39 cellular contexts compared by ENCODE assay signal in genomic region chr4:35950442-35950841, GRCh38.
"Had no signal": no experiment of that assay in that cellular context is flagged by ENCODE, and none has a peak within 500 bp of the region (broad histone marks: within the 10 kb centered on the region; RNA-seq: fewer than 3 reads in every experiment).

No MANE protein-coding gene starts in this region.

- ATAC-seq: activated naive CD4-positive, alpha-beta T cell treated with anti-CD3 and anti-CD28 coated beads, Interleukin-2, amount 50 U/mL, for 72 hours; activated naive CD8-positive, alpha-beta T cell treated with anti-CD3 and anti-CD28 coated beads, Interleukin-2, amount 50 U/mL, for 24 hours; activated T-cell treated with anti-CD3 and anti-CD28 coated beads, Interleukin-2, amount 50 U/mL, for 4 hours; activated T-cell treated with anti-CD3 and anti-CD28 coated beads, Interleukin-2, amount 50 U/mL, for 72 hours; activated T-helper 17 cell treated with anti-CD3 and anti-CD28 coated beads, Interleukin-2, amount 50 U/mL, for 72 hours; body of pancreas had no signal

- H3K27ac ChIP-seq: adrenal gland, ascending aorta, body of pancreas, brain microvascular endothelial cell, breast epithelium, cardiac muscle cell had no signal

- H3K36me3 ChIP-seq: adrenal gland, ascending aorta, brain microvascular endothelial cell, breast epithelium, cardiac muscle cell had no signal

- H3K9me3 Mint-ChIP-seq: activated naive CD4-positive, alpha-beta T cell treated with anti-CD3 and anti-CD28 coated beads, Interleukin-2, amount 10 ng/mL, durations not matched to agents 7 days and 5 days; activated T-helper 2 cell treated with anti-CD3 and anti-CD28 coated beads, Interferon-gamma antibody, Interleukin-2, Interleukin-4, amounts not matched to agents 10 μg/mL and 5 μg/mL and 100 μg/mL, durations not matched to agents 14 hours and 24 hours and 36 hours had no signal

- H3K9me3 ChIP-seq: adrenal gland, ascending aorta, body of pancreas had no signal

- FAIRE-seq: astrocyte, bronchial epithelial cell had no signal

- H3K36me3 Mint-ChIP-seq: activated naive CD4-positive, alpha-beta T cell treated with anti-CD3 and anti-CD28 coated beads, Interleukin-2, amount 10 ng/mL, durations not matched to agents 7 days and 5 days; activated naive CD4-positive, alpha-beta T cell treated with anti-CD3 and anti-CD28 coated beads, Interleukin-2, amount 50 U/mL, for 24 hours; activated naive CD4-positive, alpha-beta T cell treated with anti-CD3 and anti-CD28 coated beads, Interleukin-2, amount 50 U/mL, for 72 hours; activated naive CD8-positive, alpha-beta T cell; activated naive CD8-positive, alpha-beta T cell treated with anti-CD3 and anti-CD28 coated beads, Interleukin-2, amount 10 ng/mL, durations not matched to agents 7 days and 5 days; brain had no signal

- DNase-seq: activated effector memory CD4-positive, alpha-beta T cell treated with anti-CD3 and anti-CD28 coated beads, Interleukin-2, amount 50 U/mL, for 16 hours; activated effector memory CD4-positive, alpha-beta T cell treated with Interleukin-2 at 50 U/mL for 16 hours; activated gamma-delta T cell; activated gamma-delta T cell treated with Interleukin-2 at 50 U/mL for 16 hours; activated naive CD4-positive, alpha-beta T cell; activated naive CD4-positive, alpha-beta T cell treated with anti-CD3 and anti-CD28 coated beads for 36 hours; activated naive CD4-positive, alpha-beta T cell treated with anti-CD3 and anti-CD28 coated beads, Interleukin-2, amount 10 ng/mL, durations not matched to agents 7 days and 5 days; activated naive CD4-positive, alpha-beta T cell treated with anti-CD3 and anti-CD28 coated beads, Interleukin-2, amount 50 U/mL, for 16 hours; activated naive CD4-positive, alpha-beta T cell treated with Interleukin-2 at 50 U/mL for 16 hours; activated naive CD8-positive, alpha-beta T cell treated with anti-CD3 and anti-CD28 coated beads for 36 hours; activated naive CD8-positive, alpha-beta T cell treated with anti-CD3 and anti-CD28 coated beads, Interleukin-2, amount 10 ng/mL, durations not matched to agents 7 days and 5 days; activated naive CD8-positive, alpha-beta T cell treated with anti-CD3 and anti-CD28 coated beads, Interleukin-2, amount 50 U/mL, for 24 hours; activated T-cell treated with anti-CD3 and anti-CD28 coated beads, Interleukin-2, amount 50 U/mL, for 24 hours; activated T-cell treated with anti-CD3 and anti-CD28 coated beads, Interleukin-2, amount 50 U/mL, for 4 hours; activated T-cell treated with anti-CD3 and anti-CD28 coated beads, Interleukin-2, amount 50 U/mL, for 48 hours; activated T-cell treated with anti-CD3 and anti-CD28 coated beads, Interleukin-2, amount 50 U/mL, for 72 hours; adrenal gland; amniotic stem cell; amygdala; anterior cingulate cortex; aorta; body of pancreas; brain microvascular endothelial cell; caudate nucleus; central memory CD4-positive, alpha-beta T cell; cerebellar nuclear complex had no signal

- H3K4me3 ChIP-seq: adrenal gland, ascending aorta, body of pancreas, breast epithelium, cardiac muscle cell had no signal

- H3K27ac Mint-ChIP-seq: activated naive CD4-positive, alpha-beta T cell treated with anti-CD3 and anti-CD28 coated beads for 36 hours; activated naive CD4-positive, alpha-beta T cell treated with anti-CD3 and anti-CD28 coated beads, Interleukin-2, amount 10 ng/mL, durations not matched to agents 7 days and 5 days; activated naive CD4-positive, alpha-beta T cell treated with anti-CD3 and anti-CD28 coated beads, Interleukin-2, amount 50 U/mL, for 24 hours; activated naive CD4-positive, alpha-beta T cell treated with anti-CD3 and anti-CD28 coated beads, Interleukin-2, amount 50 U/mL, for 72 hours; activated naive CD8-positive, alpha-beta T cell; activated naive CD8-positive, alpha-beta T cell treated with anti-CD3 and anti-CD28 coated beads for 36 hours; activated naive CD8-positive, alpha-beta T cell treated with anti-CD3 and anti-CD28 coated beads, Interleukin-2, amount 10 ng/mL, durations not matched to agents 7 days and 5 days; activated naive CD8-positive, alpha-beta T cell treated with anti-CD3 and anti-CD28 coated beads, Interleukin-2, amount 50 U/mL, for 24 hours; activated T-cell treated with anti-CD3 and anti-CD28 coated beads, Interleukin-2, amount 50 U/mL, for 24 hours; activated T-cell treated with anti-CD3 and anti-CD28 coated beads, Interleukin-2, amount 50 U/mL, for 72 hours; activated T-helper 1 cell treated with anti-CD3 and anti-CD28 coated beads, Interleukin-12 subunit alpha, Interleukin-12 subunit beta, Interleukin-2, Interleukin-4 antibody, amounts not matched to agents 30 ng/mL and 10 ng/mL and 1 ng/mL, durations not matched to agents 14 hours and 24 hours and 36 hours; activated T-helper 17 cell treated with anti-CD3 and anti-CD28 coated beads, Interleukin-2, amount 50 U/mL, for 72 hours; activated T-helper 2 cell treated with anti-CD3 and anti-CD28 coated beads, Interferon-gamma antibody, Interleukin-2, Interleukin-4, amounts not matched to agents 10 μg/mL and 5 μg/mL and 100 μg/mL, durations not matched to agents 14 hours and 24 hours and 36 hours; brain had no signal

- H3K27me3 ChIP-seq: adrenal gland, ascending aorta, body of pancreas, brain microvascular endothelial cell, breast epithelium, cardiac muscle cell had no signal

- H3K4me1 Mint-ChIP-seq: activated naive CD4-positive, alpha-beta T cell treated with anti-CD3 and anti-CD28 coated beads, Interleukin-2, amount 10 ng/mL, durations not matched to agents 7 days and 5 days; activated naive CD4-positive, alpha-beta T cell treated with anti-CD3 and anti-CD28 coated beads, Interleukin-2, amount 50 U/mL, for 24 hours; activated naive CD8-positive, alpha-beta T cell treated with anti-CD3 and anti-CD28 coated beads for 36 hours; activated naive CD8-positive, alpha-beta T cell treated with anti-CD3 and anti-CD28 coated beads, Interleukin-2, amount 10 ng/mL, durations not matched to agents 7 days and 5 days; activated naive CD8-positive, alpha-beta T cell treated with anti-CD3 and anti-CD28 coated beads, Interleukin-2, amount 50 U/mL, for 24 hours; activated T-helper 17 cell treated with anti-CD3 and anti-CD28 coated beads, Interleukin-2, amount 50 U/mL, for 72 hours; brain; central memory CD8-positive, alpha-beta T cell had no signal

- H3K4me3 Mint-ChIP-seq: activated naive CD4-positive, alpha-beta T cell treated with anti-CD3 and anti-CD28 coated beads for 36 hours; activated naive CD4-positive, alpha-beta T cell treated with anti-CD3 and anti-CD28 coated beads, Interleukin-2, amount 10 ng/mL, durations not matched to agents 7 days and 5 days; activated naive CD4-positive, alpha-beta T cell treated with anti-CD3 and anti-CD28 coated beads, Interleukin-2, amount 50 U/mL, for 24 hours; activated naive CD8-positive, alpha-beta T cell; activated naive CD8-positive, alpha-beta T cell treated with anti-CD3 and anti-CD28 coated beads for 36 hours; activated naive CD8-positive, alpha-beta T cell treated with anti-CD3 and anti-CD28 coated beads, Interleukin-2, amount 10 ng/mL, durations not matched to agents 7 days and 5 days; activated naive CD8-positive, alpha-beta T cell treated with anti-CD3 and anti-CD28 coated beads, Interleukin-2, amount 50 U/mL, for 24 hours; activated T-cell treated with anti-CD3 and anti-CD28 coated beads, Interleukin-2, amount 50 U/mL, for 24 hours; activated T-cell treated with anti-CD3 and anti-CD28 coated beads, Interleukin-2, amount 50 U/mL, for 4 hours; activated T-cell treated with anti-CD3 and anti-CD28 coated beads, Interleukin-2, amount 50 U/mL, for 72 hours; activated T-helper 1 cell treated with anti-CD3 and anti-CD28 coated beads, Interleukin-12 subunit alpha, Interleukin-12 subunit beta, Interleukin-2, Interleukin-4 antibody, amounts not matched to agents 30 ng/mL and 10 ng/mL and 1 ng/mL, durations not matched to agents 14 hours and 24 hours and 36 hours; activated T-helper 17 cell treated with anti-CD3 and anti-CD28 coated beads, Interleukin-2, amount 50 U/mL, for 72 hours; brain; central memory CD8-positive, alpha-beta T cell had no signal

- H3K27me3 Mint-ChIP-seq: activated naive CD4-positive, alpha-beta T cell treated with anti-CD3 and anti-CD28 coated beads, Interleukin-2, amount 10 ng/mL, durations not matched to agents 7 days and 5 days; activated naive CD4-positive, alpha-beta T cell treated with anti-CD3 and anti-CD28 coated beads, Interleukin-2, amount 50 U/mL, for 24 hours; activated naive CD8-positive, alpha-beta T cell; activated naive CD8-positive, alpha-beta T cell treated with anti-CD3 and anti-CD28 coated beads for 36 hours; activated naive CD8-positive, alpha-beta T cell treated with anti-CD3 and anti-CD28 coated beads, Interleukin-2, amount 10 ng/mL, durations not matched to agents 7 days and 5 days; activated naive CD8-positive, alpha-beta T cell treated with anti-CD3 and anti-CD28 coated beads, Interleukin-2, amount 50 U/mL, for 24 hours; activated T-cell treated with anti-CD3 and anti-CD28 coated beads, Interleukin-2, amount 50 U/mL, for 24 hours; brain; central memory CD8-positive, alpha-beta T cell had no signal

- H3K4me1 ChIP-seq: adrenal gland, ascending aorta, body of pancreas, breast epithelium had no signal
